Comparison of ENCODE assay signal across 1 cellular context in genomic region chr9:32552172-32552872, GRCh38.
TF ChIP-seq lines count a peak whose summit lies in the region.

Gene SMIM27 (plus strand): TSS chr9:32552327. CDS start chr9:32552435, 108 bp downstream.
Gene TOPORS (minus strand): TSS chr9:32552586. CDS start chr9:32552436, 150 bp downstream.

TF ChIP-seq in GM12878, 131 proteins besides CTCF, POLR2A, EP300 and RAD21 (continued from another document and continues in another):
- TF ChIP-seq E2F8 (IDR thresholded peaks at IDR 0.05; ENCODE audit: low read depth, partially characterized antibody) (no peak), CEBPZ (IDR thresholded peaks at IDR 0.05; ENCODE audit: low read depth, low read length) (no peak), E4F1 (IDR thresholded peaks at IDR 0.05; ENCODE audit: borderline replicate concordance, partially characterized antibody) (peak; percentile 25), RBBP5 (conservative IDR thresholded peaks at IDR 0.05) (no peak), POU2F2 (IDR thresholded peaks at IDR 0.05; ENCODE audit: borderline replicate concordance, low read depth, low read length) (peak; percentile 36; the same call in 1 of the 3 replicates), GABPA (IDR thresholded peaks at IDR 0.05; ENCODE audit: low read depth) (peak; percentile 75), BMI1 (IDR thresholded peaks at IDR 0.05; ENCODE audit: borderline replicate concordance) (no peak), TCF7 (IDR thresholded peaks at IDR 0.05; ENCODE audit: borderline replicate concordance) (peak; percentile 50; the same call in 1 of the 2 replicates), IRF4 (IDR thresholded peaks at IDR 0.05; ENCODE audit: low read depth, low read length) (0 out of 2 replicates have a peak, but pooled peaks have one; percentile 8), ELK1 (IDR thresholded peaks at IDR 0.05; ENCODE audit: low read depth, low read length) (no peak), PAX5 (IDR thresholded peaks at IDR 0.05; ENCODE audit: borderline replicate concordance, low read depth, low read length) (no peak), SMC3 (IDR thresholded peaks at IDR 0.05; ENCODE audit: borderline replicate concordance, low read length) (no peak), RFX5 (IDR thresholded peaks at IDR 0.05; ENCODE audit: low read depth, low read length) (no peak), USF1 (IDR thresholded peaks at IDR 0.05; ENCODE audit: borderline replicate concordance, extremely low read length, insufficient read depth, low read depth, low read length) (peak; percentile 89), BCL3 (IDR thresholded peaks at IDR 0.05; ENCODE audit: borderline replicate concordance, insufficient read depth, low read depth, low read length, poor library complexity, severe bottlenecking) (no peak), E2F4 (IDR thresholded peaks at IDR 0.05; ENCODE audit: low read depth, low read length) (no peak), PAX8 (IDR thresholded peaks at IDR 0.05) (no peak), ZBTB4 (CRISPR knock-in tag; IDR thresholded peaks at IDR 0.05) (peak; percentile 68; the same call in 1 of the 2 replicates), TCF3 (IDR thresholded peaks at IDR 0.05; ENCODE audit: borderline replicate concordance, insufficient read depth, low read depth, low read length) (no peak), SMAD1 (IDR thresholded peaks at IDR 0.05; ENCODE audit: low read depth, partially characterized antibody) (peak; percentile 55), CHD1 (IDR thresholded peaks at IDR 0.05; ENCODE audit: low read depth, low read length) (peak; percentile 52; the same call in 1 of the 2 replicates), RELB (IDR thresholded peaks at IDR 0.05; ENCODE audit: low read depth) (peak; percentile 85), RUNX3 (IDR thresholded peaks at IDR 0.05; ENCODE audit: low read length) (no peak; the same call in 1 of the 2 replicates), CUX1 (IDR thresholded peaks at IDR 0.05; ENCODE audit: insufficient replicate concordance, low read depth, low read length) (no peak), BHLHE40 (IDR thresholded peaks at IDR 0.05; ENCODE audit: borderline replicate concordance in 1 of 2, low read depth in 2 of 2, low read length in 1 of 2) (peak; percentile 82 to 91), NBN (IDR thresholded peaks at IDR 0.05) (peak; percentile 81), RELA (IDR thresholded peaks at IDR 0.05; ENCODE audit: borderline replicate concordance, partially characterized antibody) (peak; percentile 57), YY1 (IDR thresholded peaks at IDR 0.05; ENCODE audit: low read depth, low read length) (peak; percentile 100)
